In the genomic region with DNA sequence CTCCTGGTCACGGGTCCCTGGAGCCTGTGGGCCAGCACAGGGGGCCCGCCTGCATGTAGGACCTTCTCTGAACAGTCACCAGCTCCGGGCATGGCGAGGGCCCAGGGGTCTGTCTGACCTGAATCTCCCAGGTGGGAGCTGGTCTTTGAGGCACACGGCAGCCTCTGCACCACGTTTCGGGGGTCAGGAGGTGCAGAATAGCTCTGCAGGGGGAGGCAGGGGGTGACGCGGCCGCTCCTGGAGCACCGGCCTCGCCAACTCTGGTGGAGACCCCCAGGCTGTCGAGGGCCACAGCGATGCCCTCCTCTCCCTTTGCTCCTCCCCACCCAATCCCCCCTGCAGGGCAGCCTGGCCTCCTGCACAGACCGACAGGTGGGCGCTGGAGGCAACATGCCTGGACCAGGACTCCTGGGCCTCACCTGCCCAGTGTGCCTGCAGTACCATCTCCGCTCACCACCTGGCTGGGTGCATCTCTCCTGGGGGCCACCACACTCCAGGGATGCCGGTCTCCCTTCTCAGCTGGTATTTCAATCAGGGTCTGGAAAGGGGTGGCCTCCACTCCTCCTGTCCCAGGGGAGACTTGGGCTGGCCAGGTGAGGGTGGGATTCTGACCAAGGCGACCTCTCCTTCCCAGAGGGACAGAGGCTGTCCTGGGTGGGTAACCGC, we compare ENCODE assay signal across 18 cellular contexts. TPM values are rescaled to one million over a fixed set of nuclear protein-coding genes. Genes with fewer than 3 reads are reported as not detected.
A peak's percentile ranks its signal among the peaks of the same experiment; 100 is the strongest.
DNase-seq lines count a peak whose midpoint lies in the region; ATAC-seq, FAIRE-seq and TF ChIP-seq lines count a peak whose summit lies in the region.
"Had no signal": no experiment of that assay in that cellular context is flagged by ENCODE, and none has a peak within 500 bp of the region (broad histone marks: within the 10 kb centered on the region; RNA-seq: fewer than 3 reads in every experiment).

No MANE protein-coding gene starts in this region.

- TF ChIP-seq POLR2A in spleen (IDR thresholded peaks at IDR 0.05), result no peak

- H3K4me2 ChIP-seq in H9 (ENCODE audit: insufficient read depth, insufficient read length, low read length), result no peak overlapping the region
- H3K4me2 ChIP-seq: KMS-11 had no signal

- H3K4me3 Mint-ChIP-seq in H9, result no peak overlapping the region

- no peak overlapping the region; a peak in 1 of 7 replicates for H3K27ac Mint-ChIP-seq in H9

- no peak for ATAC-seq in Right ventricle myocardium superior (ENCODE audit: poor library complexity)
- no peak for ATAC-seq in HG02852 (IDR thresholded peaks at IDR 0.05; ENCODE audit: unreplicated experiment)
- ATAC-seq: GM12878 had no signal

- H3K23ac ChIP-seq in H9 (ENCODE audit: insufficient read length, low read depth, low read length), result no peak overlapping the region

- no peaks in the 10 kb centered on the region for H3K79me1 ChIP-seq in H9 (ENCODE audit: insufficient read depth, low read depth, low read length, poor library complexity, severe bottlenecking)

- H4K20me1 ChIP-seq in H9 (ENCODE audit: control insufficient read depth, insufficient read depth, insufficient read length), result no peaks in the 10 kb centered on the region

- peaks cover 23% of the 10 kb centered on the region for H3K27me3 Mint-ChIP-seq in H9 (ENCODE audit: low read depth)

- peaks cover 0 to 5% of the 10 kb centered on the region in 2 experiments; a peak in 3 of 5 replicates for H3K9me3 Mint-ChIP-seq in H9

- no peak overlapping the region for H2AK5ac ChIP-seq in H9 (ENCODE audit: insufficient read length, low read length)

- H4K91ac ChIP-seq in H9 (ENCODE audit: insufficient read length, low read depth, low read length), result no peak overlapping the region

- H3K4me1 ChIP-seq in cardiac muscle cell (ENCODE audit: low read depth), result peaks cover 28% of the 10 kb centered on the region
- no peaks in the 10 kb centered on the region; the same call in 1 of the 2 replicates for H3K4me1 ChIP-seq in H9 (ENCODE audit: insufficient read depth, low read length)
- peaks cover 0 to 8% of the 10 kb centered on the region in 2 donors for H3K4me1 ChIP-seq in kidney (ENCODE audit: control insufficient read depth in 1 of 2, insufficient read depth in 1 of 2, low read depth in 1 of 2, low read length in 2 of 2)
- peaks cover 0 to 31% (median 13%) of the 10 kb centered on the region in 6 donors for H3K4me1 ChIP-seq in spleen

- H4K8ac ChIP-seq in H9 (replicated peaks; ENCODE audit: insufficient read length, low read depth, low read length), result no peak overlapping the region

- no peak overlapping the region for H2BK20ac ChIP-seq in H9 (ENCODE audit: low read depth, low read length, poor library complexity, severe bottlenecking)

- H3K27ac ChIP-seq in cardiac muscle cell (peak overlapping the region; percentile 84), H9 (ENCODE audit: insufficient read length, low read depth, low read length) (no peak overlapping the region), kidney (ENCODE audit: low read depth in 2 of 2, low read length in 2 of 2) (no peak overlapping the region), spleen (no peak overlapping the region)
- H3K27ac ChIP-seq: GM23248, KMS-11 had no signal

- no CpG with 5 or more reads among the region's 20 CpGs for WGBS in H9 (ENCODE audit: extremely low coverage, insufficient read length, low lambda C conversion rate)
- 77 to 94% (median 86%) methylated on average over 5 to 20 of the region's 20 CpGs for WGBS in spleen, 5 donors

- H2BK12ac ChIP-seq in H9 (ENCODE audit: insufficient read length, low read depth, low read length), result no peak overlapping the region

- no peak overlapping the region for H2BK5ac ChIP-seq in H9 (ENCODE audit: insufficient read length, low read length)

- DNase-seq in cardiac muscle cell (ENCODE audit: low read depth in 1 of 2, low spot score in 1 of 2), result no peak
- no peak for DNase-seq in Right ventricle myocardium superior
- DNase-seq in H9, result peak; percentile 23
- DNase-seq in kidney, result peak; percentile 71
- peak; percentile 74 for DNase-seq in spleen
- no peak for DNase-seq in HCEC 1CT
- DNase-seq: GDM1; MV-4-11; NCI-H1694 treated with DMSO at 0.1 percent for 48 hours; NCI-H748 treated with DMSO at 0.1 percent for 48 hours; NK-92 treated with Interleukin-12 subunit alpha and Interleukin-12 subunit beta, amount 100 ng/mL, for 24 hours; SHP77 treated with DMSO at 0.1 percent for 48 hours had no signal

- peaks cover 3% of the 10 kb centered on the region for H3K23me2 ChIP-seq in H9 (ENCODE audit: insufficient read length, low read depth, low read length, poor library complexity, severe bottlenecking)

- H3K27me3 ChIP-seq in cardiac muscle cell, result peaks cover 4% of the 10 kb centered on the region
- H3K27me3 ChIP-seq in H9 (ENCODE audit: insufficient read depth, low read length), result no peaks in the 10 kb centered on the region
- H3K27me3 ChIP-seq in spleen (replicated peaks in 1 of 7), result peaks cover 0 to 54% (median 0%) of the 10 kb centered on the region in 7 donors

- H3K9ac ChIP-seq in H9 (ENCODE audit: extremely low read depth, insufficient read length, low read length) (no peak overlapping the region), kidney (ENCODE audit: low read length in 2 of 2) (no peak overlapping the region)
- H3K9ac ChIP-seq: GM23248, KMS-11 had no signal

- H3K56ac ChIP-seq in H9 (ENCODE audit: insufficient read length, low read depth, low read length), result no peak overlapping the region

- H3K4me3 ChIP-seq in cardiac muscle cell (no peak overlapping the region), kidney (ENCODE audit: low read length in 2 of 2) (no peak overlapping the region), spleen (no peak overlapping the region)
- H3K4me3 ChIP-seq: GM12878, GM23248 had no signal

- H2BK15ac ChIP-seq in H9 (ENCODE audit: low read depth, low read length), result no peak overlapping the region

- H3K79me2 ChIP-seq in H9 (ENCODE audit: insufficient read depth, low read length), result no peaks in the 10 kb centered on the region

- H3K9me3 ChIP-seq in cardiac muscle cell (ENCODE audit: low read depth) (no peaks in the 10 kb centered on the region), H9 (ENCODE audit: control insufficient read depth, low read depth, low read length) (no peaks in the 10 kb centered on the region), kidney (ENCODE audit: control insufficient read depth in 1 of 2, low read length in 2 of 2) (no peaks in the 10 kb centered on the region), spleen (no peaks in the 10 kb centered on the region)

- H2AFZ ChIP-seq in H9 (ENCODE audit: low read length), result no peak overlapping the region
- H2AFZ ChIP-seq: GM23248 had no signal

- no peak overlapping the region for H4K5ac ChIP-seq in H9 (ENCODE audit: insufficient read length, low read depth, low read length)

- no peak overlapping the region for H3T11ph ChIP-seq in H9 (ENCODE audit: low read length)

- no peaks in the 10 kb centered on the region for H3K36me3 Mint-ChIP-seq in H9 (ENCODE audit: insufficient read depth in 1 of 3, low read depth in 3 of 3)

- H2BK120ac ChIP-seq in H9 (ENCODE audit: low read depth, low read length, poor library complexity, severe bottlenecking), result no peak overlapping the region

- no peak overlapping the region for H3K18ac ChIP-seq in H9 (ENCODE audit: insufficient read length, low read depth, low read length)

- H3K4ac ChIP-seq in H9 (ENCODE audit: low read depth, low read length), result no peak overlapping the region

- no peak overlapping the region for H3K14ac ChIP-seq in H9 (ENCODE audit: insufficient read depth, low read length)

- H3K36me3 ChIP-seq in cardiac muscle cell, result no peaks in the 10 kb centered on the region
- no peaks in the 10 kb centered on the region for H3K36me3 ChIP-seq in kidney (ENCODE audit: control insufficient read depth in 1 of 2, insufficient read depth in 2 of 2, low read length in 2 of 2)
- H3K36me3 ChIP-seq in spleen, result no peaks in the 10 kb centered on the region

- FAIRE-seq in kidney (lab: Jason Lieb, UNC), result no peak
- FAIRE-seq: GM12878, GM18507 had no signal

- TF ChIP-seq CTCF in cardiac muscle cell (IDR thresholded peaks at IDR 0.05; ENCODE audit: low read depth, low read length) (no peak), H9 (conservative IDR thresholded peaks at IDR 0.05) (no peak), kidney (IDR thresholded peaks at IDR 0.05; ENCODE audit: borderline replicate concordance, extremely low read depth, insufficient read depth) (no peak), spleen (IDR thresholded peaks at IDR 0.05 in 8 of 11, conservative IDR thresholded peaks at IDR 0.05 in 3 of 11) (no peak)

- intact Hi-C loops in Right ventricle myocardium superior (cut with DNase I) (no loop called here), kidney (cut with DNase I) (no loop called here), spleen (cut with DNase I; ENCODE audit: low total_unique reads) (no loop called here)

- H3K4me1 Mint-ChIP-seq in H9, result peaks cover 11 to 20% of the 10 kb centered on the region in 2 experiments

RNA-seq across cellular contexts. Expression of gene CFAP46, which starts 17.1 kb away (rescaled TPM):
- 2.8 and 3.0 TPM in 2 replicates for total RNA-seq in cardiac muscle cell
- 4.5 and 5.5 TPM in 2 replicates for polyA plus RNA-seq in cardiac muscle cell
- 1.9 TPM for total RNA-seq in Right ventricle myocardium superior
- total RNA-seq in H9 (2021), result 2.9 and 3.1 TPM in 2 replicates
- 8.3 TPM for total RNA-seq in kidney
- 3.8 TPM for polyA plus RNA-seq in kidney (ENCODE audit: insufficient read depth, low read depth, low replicate concordance)
- total RNA-seq in spleen, result 1 to 10 TPM in 1 of 7 donors, under 1 TPM in 5, not detected in 1; 0.09 to 1.1 (median 0.45) TPM
- polyA plus RNA-seq in spleen, result under 1 TPM in 2 of 3 donors, not detected in 1; 0.03 to 0.08 TPM
- total RNA-seq: GM12878, OCI-LY7 had no signal

Comparison
In these comparisons a context has a peak if more than half of its experiments do, and no peak if none do; other contexts are left out.
1. DNase-seq: peak in H9 (single experiment), kidney (single experiment) and spleen (single experiment); none in cardiac muscle cell (0 of 2), Right ventricle myocardium superior (single experiment) and HCEC 1CT (single experiment).